In the genomic region with DNA sequence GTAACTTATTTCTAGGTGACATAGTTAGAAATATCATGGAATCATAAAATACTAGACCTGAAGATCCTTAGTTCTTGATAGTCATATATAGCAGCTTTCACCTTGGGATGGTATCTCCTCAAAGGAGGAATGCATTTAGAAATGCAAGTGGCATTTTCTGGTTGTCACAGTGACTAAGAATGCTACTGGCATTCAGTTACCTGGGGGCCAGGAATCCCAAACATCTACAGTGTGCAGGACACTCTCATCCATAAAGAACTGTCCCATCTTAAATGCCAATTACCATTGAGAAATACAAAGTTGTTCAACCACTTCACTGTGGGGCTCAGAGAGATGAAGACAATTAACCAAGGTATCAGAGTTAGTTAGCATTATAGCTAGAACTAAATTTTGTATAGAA, we compare ENCODE assay signal across 15 cellular contexts. TPM values are rescaled to one million over a fixed set of nuclear protein-coding genes. Genes with fewer than 3 reads are reported as not detected.
DNase-seq lines count a peak whose midpoint lies in the region; ATAC-seq, FAIRE-seq and TF ChIP-seq lines count a peak whose summit lies in the region.
"Had no signal": no experiment of that assay in that cellular context is flagged by ENCODE, and none has a peak within 500 bp of the region (broad histone marks: within the 10 kb centered on the region; RNA-seq: fewer than 3 reads in every experiment).

No MANE protein-coding gene starts in this region.

- H3K36me3 ChIP-seq in IMR-90 (ENCODE audit: control insufficient read depth, insufficient read depth, low read length) = no peaks in the 10 kb centered on the region
- H3K36me3 ChIP-seq in RWPE2 (ENCODE audit: low read depth) = no peaks in the 10 kb centered on the region
- H3K36me3 ChIP-seq in small intestine (ENCODE audit: control insufficient read depth in 2 of 2, insufficient read depth in 2 of 2, low read length in 2 of 2) = no peaks in the 10 kb centered on the region
- H3K36me3 ChIP-seq: BLaER1 treated with 17β-estradiol and CSF1 and Interleukin-3, amounts not matched to agents 10 nM and 100 nM had no signal

- no peak overlapping the region for H3K27ac Mint-ChIP-seq in stimulated activated naive B cell treated with anti-CD40 and anti-IgM and Interleukin-4, amounts not matched to agents 10 μg/mL and 1 μg/mL and 100 μg/mL, for 72 hours
- H3K27ac Mint-ChIP-seq: CD4-positive, CD25-positive, alpha-beta regulatory T cell had no signal

- TF ChIP-seq CTCF in IMR-90 (conservative IDR thresholded peaks at IDR 0.05; ENCODE audit: low read depth, low read length) = no peak
- TF ChIP-seq CTCF in RWPE2 (IDR thresholded peaks at IDR 0.05; ENCODE audit: poor library complexity, severe bottlenecking) = no peak

- no peak overlapping the region for H2AFZ ChIP-seq in IMR-90 (replicated peaks; ENCODE audit: low read length, poor library complexity)

- POLR2A ChIA-PET in IMR-90 (lab: Charles Lee; ENCODE audit: unreplicated experiment) = no interaction called here

- BruUV-seq in IMR-90 (replicated peaks; lab: Mats Ljungman, UMichigan) = no TSS peak

- H3K27me3 Mint-ChIP-seq in stimulated activated naive B cell treated with anti-CD40 and anti-IgM and Interleukin-4, amounts not matched to agents 10 μg/mL and 1 μg/mL and 100 μg/mL, for 72 hours = no peaks in the 10 kb centered on the region

- no peak for TF ChIP-seq POLR2A in IMR-90 (IDR thresholded peaks at IDR 0.05; ENCODE audit: low read depth, low read length)

- H2BK120ac ChIP-seq in IMR-90 (ENCODE audit: low read depth, low read length) = 0 out of 2 replicates have a peak overlapping the region, but pooled peaks have one; percentile 55

- peaks cover 8% of the 10 kb centered on the region for H3K4me1 ChIP-seq in IMR-90 (ENCODE audit: control insufficient read depth, insufficient read depth, low read length)
- H3K4me1 ChIP-seq in RWPE2 (ENCODE audit: insufficient read depth, poor library complexity, severe bottlenecking) = peaks cover 25% of the 10 kb centered on the region
- no peaks in the 10 kb centered on the region for H3K4me1 ChIP-seq in small intestine (ENCODE audit: control insufficient read depth in 2 of 2, insufficient read depth in 1 of 2, low read depth in 1 of 2, low read length in 1 of 2)
- H3K4me1 ChIP-seq: BLaER1 treated with 17β-estradiol and CSF1 and Interleukin-3, amounts not matched to agents 10 nM and 100 nM had no signal

- no peak overlapping the region for H3K4me3 ChIP-seq in IMR-90 (ENCODE audit: insufficient read depth, low read depth, low read length)
- H3K4me3 ChIP-seq in RWPE2 (ENCODE audit: severe bottlenecking) = no peak overlapping the region
- H3K4me3 ChIP-seq in small intestine (ENCODE audit: low read depth in 1 of 2, low read length in 2 of 2) = no peak overlapping the region
- H3K4me3 ChIP-seq: BLaER1 treated with 17β-estradiol and CSF1 and Interleukin-3, amounts not matched to agents 10 nM and 100 nM had no signal

- peaks cover 8% of the 10 kb centered on the region for H3K9me1 ChIP-seq in IMR-90 (ENCODE audit: insufficient read depth, low read length)

- no peak overlapping the region for H3K18ac ChIP-seq in IMR-90 (ENCODE audit: low read depth, low read length)

- H3K56ac ChIP-seq in IMR-90 (ENCODE audit: extremely low read depth, insufficient read depth, low read length) = no peak overlapping the region

- H2AK5ac ChIP-seq in IMR-90 (ENCODE audit: low read depth, low read length) = peak overlapping the region; percentile 13; the same call in 1 of the 2 replicates

- H3K79me1 ChIP-seq in IMR-90 (ENCODE audit: low read depth in 1 of 2, low read length in 2 of 2) = no peaks in the 10 kb centered on the region

- intact Hi-C loops in IMR-90 (cut with micrococcal nuclease) = no loop called here

- no peaks in the 10 kb centered on the region for H3K9me3 Mint-ChIP-seq in stimulated activated naive B cell treated with anti-CD40 and anti-IgM and Interleukin-4, amounts not matched to agents 10 μg/mL and 1 μg/mL and 100 μg/mL, for 72 hours
- H3K9me3 Mint-ChIP-seq: CD4-positive, CD25-positive, alpha-beta regulatory T cell had no signal

- in situ Hi-C loops in IMR-90 (cut with MboI; ENCODE audit: low sequenced_read_pairs) = no loop called here

- CTCF ChIA-PET in IMR-90 (lab: Yijun Ruan, JAX) = interaction anchor here (0.7 kb wide), 1 partner anchor 166 kb away, joined by 5 read pairs; no protein-coding TSS in a partner anchor

- H3K36me3 Mint-ChIP-seq in stimulated activated naive B cell treated with anti-CD40 and anti-IgM and Interleukin-4, amounts not matched to agents 10 μg/mL and 1 μg/mL and 100 μg/mL, for 72 hours = no peaks in the 10 kb centered on the region
- H3K36me3 Mint-ChIP-seq: CD4-positive, CD25-positive, alpha-beta regulatory T cell had no signal

- no peak overlapping the region for H3K23ac ChIP-seq in IMR-90 (ENCODE audit: low read depth, low read length)

- no peak overlapping the region; the same call in 2 of the 3 replicates for H2BK15ac ChIP-seq in IMR-90 (ENCODE audit: low read depth, low read length)

- H3K4me3 Mint-ChIP-seq in stimulated activated naive B cell treated with anti-CD40 and anti-IgM and Interleukin-4, amounts not matched to agents 10 μg/mL and 1 μg/mL and 100 μg/mL, for 72 hours = no peak overlapping the region
- H3K4me3 Mint-ChIP-seq: CD4-positive, CD25-positive, alpha-beta regulatory T cell had no signal

- 0 out of 2 replicates have a peak overlapping the region, but pooled peaks have one; percentile 21 for H3K14ac ChIP-seq in IMR-90 (replicated peaks; ENCODE audit: low read depth, low read length)

- no peak overlapping the region for H2AK9ac ChIP-seq in IMR-90 (replicated peaks; ENCODE audit: low read depth, low read length, poor library complexity)

- no peak overlapping the region; the same call in 1 of the 2 replicates for H4K91ac ChIP-seq in IMR-90 (ENCODE audit: insufficient read depth, low read depth, low read length)

- TF ChIP-seq RAD21 in IMR-90 (IDR thresholded peaks at IDR 0.05; ENCODE audit: low read length) = no peak

- no peak overlapping the region for H4K5ac ChIP-seq in IMR-90 (ENCODE audit: low read depth, low read length)

- H3K4me2 ChIP-seq in IMR-90 (ENCODE audit: low read depth, low read length) = no peak overlapping the region
- H3K4me2 ChIP-seq: BLaER1 treated with 17β-estradiol and CSF1 and Interleukin-3, amounts not matched to agents 10 nM and 100 nM had no signal

- no peak overlapping the region for H3K9ac ChIP-seq in IMR-90 (ENCODE audit: low read depth, low read length)
- H3K9ac ChIP-seq: BLaER1 treated with 17β-estradiol and CSF1 and Interleukin-3, amounts not matched to agents 10 nM and 100 nM had no signal

- peaks cover 4 to 9% of the 10 kb centered on the region in 2 donors for H3K4me1 Mint-ChIP-seq in stimulated activated naive B cell treated with anti-CD40 and anti-IgM and Interleukin-4, amounts not matched to agents 10 μg/mL and 1 μg/mL and 100 μg/mL, for 72 hours

- H3K4ac ChIP-seq in IMR-90 (ENCODE audit: low read depth, low read length) = 0 out of 2 replicates have a peak overlapping the region, but pooled peaks have one; percentile 38

- FAIRE-seq in small intestine (lab: Jason Lieb, UNC) = no peak
- FAIRE-seq: GM18507 had no signal

- H2BK5ac ChIP-seq in IMR-90 (ENCODE audit: low read depth, low read length, poor library complexity, severe bottlenecking) = no peak overlapping the region

- ATAC-seq in IMR-90 (ENCODE audit: low read depth) = no peak
- ATAC-seq in RWPE2 (ENCODE audit: low read depth) = no peak
- no peak for ATAC-seq in stimulated activated naive B cell treated with anti-CD40 and anti-IgM and Interleukin-4, amounts not matched to agents 10 μg/mL and 1 μg/mL and 100 μg/mL, for 72 hours (replicated peaks)

- H3K9me3 ChIP-seq in IMR-90 (ENCODE audit: control insufficient read depth, insufficient read depth, low read length) (no peaks in the 10 kb centered on the region), RWPE2 (ENCODE audit: severe bottlenecking) (no peaks in the 10 kb centered on the region), small intestine (ENCODE audit: control insufficient read depth, low read depth) (no peaks in the 10 kb centered on the region)
- H3K9me3 ChIP-seq: BLaER1 treated with 17β-estradiol and CSF1 and Interleukin-3, amounts not matched to agents 10 nM and 100 nM had no signal

- no peaks in the 10 kb centered on the region for H4K20me1 ChIP-seq in IMR-90 (ENCODE audit: insufficient read depth, low read length)
- H4K20me1 ChIP-seq: BLaER1 treated with 17β-estradiol and CSF1 and Interleukin-3, amounts not matched to agents 10 nM and 100 nM had no signal

- H3K27ac ChIP-seq in IMR-90 (ENCODE audit: insufficient read depth, low read length) = no peak overlapping the region
- peak overlapping the region; percentile 96 for H3K27ac ChIP-seq in RWPE2 (ENCODE audit: poor library complexity, severe bottlenecking)
- H3K27ac ChIP-seq in small intestine (ENCODE audit: low read depth in 1 of 2, low read length in 1 of 2) = no peak overlapping the region
- H3K27ac ChIP-seq: BLaER1 treated with 17β-estradiol and CSF1 and Interleukin-3, amounts not matched to agents 10 nM and 100 nM; HL-60 had no signal

- DNase-seq in ELF-1 (ENCODE audit: low read depth, low spot score) (peak; percentile 17), IMR-90 (no peak), RWPE2 (ENCODE audit: low spot score) (no peak), kidney tubule cell (ENCODE audit: low spot score) (peak; percentile 67), small intestine (no peak), activated T-cell treated with anti-CD3 and anti-CD28 coated beads for 4 hours (no peak)
- DNase-seq in stimulated activated naive B cell treated with anti-CD40 and anti-IgM and Interleukin-4, amounts not matched to agents 10 μg/mL and 1 μg/mL and 100 μg/mL, for 72 hours = no peak
- no peak for DNase-seq in central memory CD4-positive, alpha-beta T cell
- DNase-seq: ACHN; CD4-positive, CD25-positive, alpha-beta regulatory T cell; DMS53; HCEC 1CT had no signal

- H2BK20ac ChIP-seq in IMR-90 (ENCODE audit: low read depth, low read length) = peak overlapping the region; percentile 79; the same call in 1 of the 2 replicates

- no peak overlapping the region for H4K8ac ChIP-seq in IMR-90 (ENCODE audit: low read depth in 2 of 2, low read length in 2 of 2)

- H3K27me3 ChIP-seq in IMR-90 (ENCODE audit: control insufficient read depth, insufficient read depth, low read length) (no peaks in the 10 kb centered on the region), RWPE2 (ENCODE audit: insufficient read depth, poor library complexity, severe bottlenecking) (no peaks in the 10 kb centered on the region), small intestine (ENCODE audit: control insufficient read depth in 2 of 2, insufficient read depth in 2 of 2, low read length in 2 of 2) (no peaks in the 10 kb centered on the region)
- H3K27me3 ChIP-seq: BLaER1 treated with 17β-estradiol and CSF1 and Interleukin-3, amounts not matched to agents 10 nM and 100 nM had no signal

- dilution Hi-C loops in IMR-90 (cut with HindIII; ENCODE audit: low sequenced_read_pairs, unreplicated experiment) = no loop called here

RNA-seq across cellular contexts. Expression of a gene that starts 36.7 kb away (rescaled TPM):
- total RNA-seq in IMR-90 (2012; rRNA removed) = 0.28 and 0.36 TPM in 2 replicates
- polyA plus RNA-seq in IMR-90 (2012; rRNA removed) (0.09 and 0.10 TPM in 2 replicates), small intestine (under 1 TPM in 2 of 3 donors, not detected in 1; 0.27 to 0.48 TPM)
- polyA plus RNA-seq in IMR-90 (2012; cell fraction: cytosol; rRNA removed) = 0.03 TPM in 1 of 2 replicates, not detected in the other
- polyA plus RNA-seq in IMR-90 (2012; cell fraction: nucleus; rRNA removed; ENCODE audit: low replicate concordance) = 0.07 and 0.14 TPM in 2 replicates

Comparison
In these comparisons a context has a peak if more than half of its experiments do, and no peak if none do; other contexts are left out.
1. DNase-seq: peak in ELF-1 (single experiment) and kidney tubule cell (single experiment); none in IMR-90 (single experiment), RWPE2 (single experiment), small intestine (single experiment), stimulated activated naive B cell treated with anti-CD40 and anti-IgM and Interleukin-4, amounts not matched to agents 10 μg/mL and 1 μg/mL and 100 μg/mL, for 72 hours (single experiment), central memory CD4-positive, alpha-beta T cell (single experiment) and activated T-cell treated with anti-CD3 and anti-CD28 coated beads for 4 hours (single experiment).